ENCODE assay signal across 1 cellular context in the genomic region with DNA sequence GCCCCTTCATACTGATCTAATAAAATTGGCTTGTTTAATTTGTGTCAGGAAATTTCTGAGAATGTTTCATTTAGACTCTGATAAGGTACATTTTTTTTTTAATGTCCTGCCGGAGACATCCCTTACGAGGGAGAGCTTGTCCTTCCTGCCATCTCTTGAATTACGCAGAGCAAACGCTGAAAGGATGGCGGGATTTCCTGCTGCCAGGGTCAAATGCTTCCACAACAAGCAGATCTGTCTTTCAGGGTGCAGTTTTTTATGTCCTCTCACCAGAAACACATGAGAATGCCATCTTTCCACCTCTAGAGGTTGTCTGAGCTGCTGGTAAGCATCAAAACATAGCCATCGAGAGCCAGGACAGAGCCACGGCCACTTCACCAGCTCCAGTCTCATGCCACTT.
TF ChIP-seq lines count a peak whose summit lies in the region.

No MANE protein-coding gene starts in this region.

TF ChIP-seq in HepG2, 621 proteins besides CTCF, POLR2A, EP300 and RAD21 (continued from another document):
- TF ChIP-seq RERE (CRISPR knock-in tag; IDR thresholded peaks at IDR 0.05; ENCODE audit: low read depth) (no peak), ZNF549 (CRISPR knock-in tag; IDR thresholded peaks at IDR 0.05) (no peak), SMYD3 (CRISPR knock-in tag; IDR thresholded peaks at IDR 0.05) (no peak), FOXJ3 (CRISPR knock-in tag; IDR thresholded peaks at IDR 0.05; ENCODE audit: borderline replicate concordance) (no peak), ZNF841 (CRISPR knock-in tag; IDR thresholded peaks at IDR 0.05; ENCODE audit: borderline replicate concordance) (no peak), ZBTB3 (CRISPR knock-in tag; IDR thresholded peaks at IDR 0.05; ENCODE audit: borderline replicate concordance, low read depth) (no peak), ZNF460 (CRISPR knock-in tag; IDR thresholded peaks at IDR 0.05; ENCODE audit: borderline replicate concordance) (no peak), ZNF180 (CRISPR knock-in tag; IDR thresholded peaks at IDR 0.05; ENCODE audit: borderline replicate concordance, low read depth) (no peak), KLF13 (CRISPR knock-in tag; IDR thresholded peaks at IDR 0.05) (no peak), MTF2 (CRISPR knock-in tag; IDR thresholded peaks at IDR 0.05; ENCODE audit: borderline replicate concordance) (no peak)
TF ChIP-seq in HepG2: peak in this region for 0.
